Comparison of ENCODE assay signal across 8 cellular contexts in genomic region chr10:122461367-122461728, GRCh38. TPM values are rescaled to one million over a fixed set of nuclear protein-coding genes. Genes with fewer than 3 reads are reported as not detected.
DNase-seq lines count a peak whose midpoint lies in the region; ATAC-seq and TF ChIP-seq lines count a peak whose summit lies in the region.

Gene HTRA1, plus strand, starts transcription at chr10:122461553. Its CDS starts 100 bp downstream, at chr10:122461653.

- H3K27me3 ChIP-seq in CD8-positive, alpha-beta T cell (ENCODE audit: insufficient read depth, low read length): peaks cover 21% of the 10 kb centered on the region

- H3K4me1 ChIP-seq in CD8-positive, alpha-beta T cell (ENCODE audit: insufficient read depth, low read length): peaks cover 17% of the 10 kb centered on the region

- H3K4me3 Mint-ChIP-seq in CD8-positive, alpha-beta T cell: peak within 1 kb of the TSS; percentile 77

- no peak within 1 kb of the TSS for H3K27ac Mint-ChIP-seq in CD8-positive, alpha-beta T cell

- no peak for DNase-seq in CD8-positive, alpha-beta T cell
- DNase-seq in NCI-H146 (lab: John Stamatoyannopoulos, UW) (peak; percentile 62), islet precursor cell (peak; percentile 83), skeletal muscle cell (ENCODE audit: low read depth) (no peak)
- no peak for DNase-seq in stimulated activated CD4-positive, alpha-beta T cell treated with anti-CD3 and anti-CD28 coated beads, Interleukin-4, amount 100 ng/mL, for 1 hour
- no peak for DNase-seq in activated CD8-positive, alpha-beta memory T cell treated with anti-CD3 and anti-CD28 coated beads, Interleukin-2, amount 50 U/mL, for 4 hours

- POLR2A ChIA-PET in CD8-positive, alpha-beta T cell (lab: Charles Lee): no interaction called here

- intact Hi-C loops in CD8-positive, alpha-beta T cell (cut with DNase I, micrococcal nuclease): no loop called here

- H3K36me3 ChIP-seq in CD8-positive, alpha-beta T cell (ENCODE audit: insufficient read depth, low read length): no peaks in the 10 kb centered on the region

- H3K27ac ChIP-seq in CD8-positive, alpha-beta T cell (ENCODE audit: low read depth, low read length): no peak within 1 kb of the TSS
- peak within 1 kb of the TSS; percentile 91 for H3K27ac ChIP-seq in cingulate gyrus (ENCODE audit: low read depth, low read length)

- H3K27me3 Mint-ChIP-seq in CD8-positive, alpha-beta T cell (ENCODE audit: low read depth): peaks cover 59% of the 10 kb centered on the region

- CTCF ChIA-PET in CD8-positive, alpha-beta T cell (lab: Charles Lee): no interaction called here

- H3K4me3 ChIP-seq in CD8-positive, alpha-beta T cell (ENCODE audit: low read depth, low read length): peak within 1 kb of the TSS; percentile 58
- peak within 1 kb of the TSS; percentile 83 for H3K4me3 ChIP-seq in skeletal muscle cell (ENCODE audit: low read depth, low read length)

- H3K36me3 Mint-ChIP-seq in CD8-positive, alpha-beta T cell: no peaks in the 10 kb centered on the region

- H3K9me3 ChIP-seq in CD8-positive, alpha-beta T cell (ENCODE audit: low read length): no peaks in the 10 kb centered on the region

- TF ChIP-seq CTCF in CD8-positive, alpha-beta T cell (IDR thresholded peaks at IDR 0.05): no peak

- no peaks in the 10 kb centered on the region for H3K9me3 Mint-ChIP-seq in CD8-positive, alpha-beta T cell

- ATAC-seq in CD8-positive, alpha-beta T cell: no peak
- no peak for ATAC-seq in HG03039 (IDR thresholded peaks at IDR 0.05; ENCODE audit: unreplicated experiment)

- H3K4me1 Mint-ChIP-seq in CD8-positive, alpha-beta T cell (ENCODE audit: low read depth): peaks cover 22% of the 10 kb centered on the region

RNA-seq across cellular contexts. Expression of gene HTRA1, which starts in this region (rescaled TPM):
- not detected for total RNA-seq in CD8-positive, alpha-beta T cell

Comparison
In these comparisons a context has a peak if more than half of its experiments do, and no peak if none do; other contexts are left out.
1. DNase-seq: peak in NCI-H146 (single experiment) and islet precursor cell (single experiment); none in CD8-positive, alpha-beta T cell (0 of 7), skeletal muscle cell (single experiment), stimulated activated CD4-positive, alpha-beta T cell treated with anti-CD3 and anti-CD28 coated beads, Interleukin-4, amount 100 ng/mL, for 1 hour (single experiment) and activated CD8-positive, alpha-beta memory T cell treated with anti-CD3 and anti-CD28 coated beads, Interleukin-2, amount 50 U/mL, for 4 hours (single experiment).